ENCODE assay signal across 23 cellular contexts in genomic region chr16:7605812-7606211, GRCh38.
A peak's percentile ranks its signal among the peaks of the same experiment; 100 is the strongest.
DNase-seq lines count a peak whose midpoint lies in the region; ATAC-seq and TF ChIP-seq lines count a peak whose summit lies in the region.
"Had no signal": no experiment of that assay in that cellular context is flagged by ENCODE, and none has a peak within 500 bp of the region (broad histone marks: within the 10 kb centered on the region; RNA-seq: fewer than 3 reads in every experiment).

No MANE protein-coding gene starts in this region.

- H3K4me1 ChIP-seq in heart left ventricle (peaks cover 0 to 12% (median under 1%) of the 10 kb centered on the region in 12 donors), left ventricle myocardium inferior (peaks cover 25% of the 10 kb centered on the region), psoas muscle (peaks cover 28% of the 10 kb centered on the region)
- H3K4me1 ChIP-seq: A549; BE2C; BLaER1 treated with 17β-estradiol and CSF1 and Interleukin-3, amounts not matched to agents 10 nM and 100 nM had no signal

- intact Hi-C loops in heart left ventricle (cut with DNase I): no loop called here
- intact Hi-C loops in cardiac septum (cut with DNase I): loop anchor here (10.0 kb wide), 1 partner anchor 101 kb away; no protein-coding TSS in a partner anchor
- intact Hi-C loops in left ventricle myocardium inferior (cut with micrococcal nuclease): no loop called here
- intact Hi-C loops in psoas muscle (cut with DNase I): loop anchor here (10.0 kb wide), 2 partner anchors 181 to 201 kb away; no protein-coding TSS in a partner anchor

- H3K9me3 ChIP-seq in heart left ventricle: no peaks in the 10 kb centered on the region
- H3K9me3 ChIP-seq in left ventricle myocardium inferior (replicated peaks): no peaks in the 10 kb centered on the region
- H3K9me3 ChIP-seq in psoas muscle: no peaks in the 10 kb centered on the region
- H3K9me3 ChIP-seq: A549; BE2C; BLaER1 treated with 17β-estradiol and CSF1 and Interleukin-3, amounts not matched to agents 10 nM and 100 nM had no signal

- DNase-seq in heart left ventricle: peak in 1 of 5 donors; percentile 21
- DNase-seq in cardiac septum (ENCODE audit: low spot score): no peak
- DNase-seq in left ventricle myocardium inferior: no peak
- no peak for DNase-seq in psoas muscle
- no peak for DNase-seq in hepatic stellate cell (ENCODE audit: low spot score)
- DNase-seq in cerebellar cortex (ENCODE audit: low spot score): no peak
- no peak for DNase-seq in NCI-H2029 (lab: John Stamatoyannopoulos, UW)
- DNase-seq: 8988T; ACHN; AML-193; BE2C; CD4-positive, alpha-beta T cell; CD8-positive, alpha-beta memory T cell; DMS 273 treated with DMSO at 0.1 percent for 48 hours; DMS79; EL; GDM1; GM23248; H7; HCEC 1CT had no signal

- H3K36me3 ChIP-seq in heart left ventricle (no peaks in the 10 kb centered on the region), left ventricle myocardium inferior (no peaks in the 10 kb centered on the region), psoas muscle (ENCODE audit: insufficient read depth in 1 of 2, low read depth in 1 of 2) (peaks cover 0 to 22% of the 10 kb centered on the region in 2 donors)
- H3K36me3 ChIP-seq: BE2C; BLaER1 treated with 17β-estradiol and CSF1 and Interleukin-3, amounts not matched to agents 10 nM and 100 nM had no signal

- H3K27me3 ChIP-seq in heart left ventricle (no peaks in the 10 kb centered on the region), left ventricle myocardium inferior (ENCODE audit: low read depth) (no peaks in the 10 kb centered on the region), psoas muscle (ENCODE audit: insufficient read depth in 3 of 3, low read length in 2 of 3) (no peaks in the 10 kb centered on the region)
- H3K27me3 ChIP-seq: BE2C; BLaER1 treated with 17β-estradiol and CSF1 and Interleukin-3, amounts not matched to agents 10 nM and 100 nM had no signal

- TF ChIP-seq CTCF in heart left ventricle (IDR thresholded peaks at IDR 0.05) (no peak), left ventricle myocardium inferior (IDR thresholded peaks at IDR 0.05; ENCODE audit: borderline replicate concordance) (no peak), psoas muscle (IDR thresholded peaks at IDR 0.05) (no peak)

- 54 to 74% (median 69%) methylated on average over 6 of the region's 6 CpGs for WGBS in heart left ventricle, 4 donors
- WGBS in psoas muscle, 3 donors: 32 to 47% (median 40%) methylated on average over 5 to 6 of the region's 6 CpGs

- H3K4me3 ChIP-seq in heart left ventricle: no peak overlapping the region
- H3K4me3 ChIP-seq in left ventricle myocardium inferior: no peak overlapping the region
- H3K4me3 ChIP-seq in psoas muscle: no peak overlapping the region
- H3K4me3 ChIP-seq: A549; BLaER1 treated with 17β-estradiol and CSF1 and Interleukin-3, amounts not matched to agents 10 nM and 100 nM; GM12878; GM23248 had no signal

- no peak for TF ChIP-seq POLR2A in heart left ventricle (IDR thresholded peaks at IDR 0.05)

- ATAC-seq in heart left ventricle (peak in 3 of 4 donors; percentile 23 to 77 (median 71)), psoas muscle (peak; percentile 74 to 94 (median 89))
- ATAC-seq: A549, GM12878 had no signal

- H3K27ac ChIP-seq in heart left ventricle (peak overlapping the region in 4 of 12 donors; percentile 3 to 49 (median 13)), left ventricle myocardium inferior (replicated peaks) (peak overlapping the region; percentile 43), psoas muscle (peak overlapping the region; percentile 81)
- H3K27ac ChIP-seq: A549; BLaER1 treated with 17β-estradiol and CSF1 and Interleukin-3, amounts not matched to agents 10 nM and 100 nM; GM23248 had no signal

Comparison
In these comparisons a context has a peak if more than half of its experiments do, and no peak if none do; other contexts are left out.
1. intact Hi-C loops: an anchor here in cardiac septum (10.0 kb wide) and psoas muscle (10.0 kb wide); none called in heart left ventricle and left ventricle myocardium inferior.